ENCODE assay signal across 23 cellular contexts in genomic region chr10:34281661-34282060, GRCh38.
DNase-seq lines count a peak whose midpoint lies in the region; ATAC-seq and TF ChIP-seq lines count a peak whose summit lies in the region.
"Had no signal": no experiment of that assay in that cellular context is flagged by ENCODE, and none has a peak within 500 bp of the region (broad histone marks: within the 10 kb centered on the region; RNA-seq: fewer than 3 reads in every experiment).

No MANE protein-coding gene starts in this region.

- H3K27ac Mint-ChIP-seq in stimulated activated naive CD8-positive, alpha-beta T cell treated with anti-CD3 and anti-CD28 coated beads, Interleukin-15, amount 100 ng/mL, for 72 hours, result peak overlapping the region; percentile 50 to 67
- H3K27ac Mint-ChIP-seq: activated CD8-positive, alpha-beta memory T cell treated with anti-CD3 and anti-CD28 coated beads, Interleukin-2, amount 10 ng/mL, durations not matched to agents 7 days and 5 days; CD4-positive, CD25-positive, alpha-beta regulatory T cell; mesothelial cell of epicardium had no signal

- H3K36me3 ChIP-seq in colonic mucosa (no peaks in the 10 kb centered on the region), sigmoid colon (no peaks in the 10 kb centered on the region), vagina (no peaks in the 10 kb centered on the region)

- DNase-seq in stimulated activated naive CD8-positive, alpha-beta T cell treated with anti-CD3 and anti-CD28 coated beads, Interleukin-15, amount 100 ng/mL, for 72 hours, result no peak
- no peak for DNase-seq in stimulated activated naive CD8-positive, alpha-beta T cell treated with anti-CD3 and anti-CD28 coated beads, Interleukin-15, Interleukin-2, amounts not matched to agents 100 U/mL and 50 U/mL, for 24 hours
- no peak for DNase-seq in colonic mucosa
- no peak for DNase-seq in sigmoid colon
- DNase-seq in vagina (ENCODE audit: extremely low spot score in 2 of 2), result no peak
- DNase-seq in activated CD4-positive, CD25-positive, alpha-beta regulatory T cell (lab: John Stamatoyannopoulos, UW), result no peak
- DNase-seq in iPS-NIHi7 (ENCODE audit: extremely low spot score), result no peak
- no peak for DNase-seq in amygdala (lab: John Stamatoyannopoulos, UW)
- DNase-seq: activated CD8-positive, alpha-beta memory T cell treated with anti-CD3 and anti-CD28 coated beads, Interleukin-2, amount 10 ng/mL, durations not matched to agents 7 days and 5 days; activated effector memory CD4-positive, alpha-beta T cell treated with anti-CD3 and anti-CD28 coated beads, Interleukin-2, amount 50 U/mL, for 16 hours; CD4-positive, CD25-positive, alpha-beta regulatory T cell; DMS 273 treated with DMSO at 0.1 percent for 48 hours; effector CD4-positive, alpha-beta T cell; GDM1; left colon; NCI-H1417 treated with DMSO at 0.1 percent for 48 hours; NCI-H524; RPMI8226; stimulated activated CD8-positive, alpha-beta memory T cell treated with anti-CD3 and anti-CD28 coated beads, Interleukin-4, amount 100 ng/mL, for 48 hours had no signal

- H3K4me1 ChIP-seq in colonic mucosa (no peaks in the 10 kb centered on the region), sigmoid colon (peaks cover 0 to 10% (median 3%) of the 10 kb centered on the region in 4 donors), vagina (peaks cover 8% of the 10 kb centered on the region)

- no peak for TF ChIP-seq POLR2A in sigmoid colon (IDR thresholded peaks at IDR 0.05)
- TF ChIP-seq POLR2A in vagina (IDR thresholded peaks at IDR 0.05), result no peak

- no peak for TF ChIP-seq EP300 in sigmoid colon (IDR thresholded peaks at IDR 0.05)

- peaks cover 29% of the 10 kb centered on the region for H3K4me1 Mint-ChIP-seq in stimulated activated naive CD8-positive, alpha-beta T cell treated with anti-CD3 and anti-CD28 coated beads, Interleukin-15, amount 100 ng/mL, for 72 hours
- H3K4me1 Mint-ChIP-seq: CD4-positive, CD25-positive, alpha-beta regulatory T cell had no signal

- no peak for ATAC-seq in stimulated activated naive CD8-positive, alpha-beta T cell treated with anti-CD3 and anti-CD28 coated beads, Interleukin-15, amount 100 ng/mL, for 72 hours
- no peak for ATAC-seq in stimulated activated naive CD8-positive, alpha-beta T cell treated with anti-CD3 and anti-CD28 coated beads, Interleukin-15, Interleukin-2, amounts not matched to agents 100 U/mL and 50 U/mL, for 24 hours
- ATAC-seq: activated CD4-positive, CD25-positive, alpha-beta regulatory T cell treated with anti-CD3 and anti-CD28 coated beads, Interleukin-2, amount 50 U/mL, for 24 hours; activated CD8-positive, alpha-beta memory T cell treated with anti-CD3 and anti-CD28 coated beads, Interleukin-2, amount 10 ng/mL, durations not matched to agents 7 days and 5 days; HepG2; left colon had no signal

- TF ChIP-seq CTCF in colonic mucosa (IDR thresholded peaks at IDR 0.05), result no peak
- TF ChIP-seq CTCF in sigmoid colon (IDR thresholded peaks at IDR 0.05), result no peak
- no peak for TF ChIP-seq CTCF in vagina (IDR thresholded peaks at IDR 0.05)

- H3K9ac ChIP-seq in colonic mucosa (ENCODE audit: low read depth in 2 of 2, low read length in 2 of 2), result no peak overlapping the region

- peak overlapping the region in 1 of 2 donors; percentile 25 for H3K4me3 Mint-ChIP-seq in stimulated activated naive CD8-positive, alpha-beta T cell treated with anti-CD3 and anti-CD28 coated beads, Interleukin-15, amount 100 ng/mL, for 72 hours
- H3K4me3 Mint-ChIP-seq: activated CD8-positive, alpha-beta memory T cell treated with anti-CD3 and anti-CD28 coated beads, Interleukin-2, amount 10 ng/mL, durations not matched to agents 7 days and 5 days; CD4-positive, CD25-positive, alpha-beta regulatory T cell; mesothelial cell of epicardium had no signal

- H3K4me3 ChIP-seq in colonic mucosa (no peak overlapping the region), sigmoid colon (no peak overlapping the region), vagina (no peak overlapping the region)
- H3K4me3 ChIP-seq: GM12878 had no signal

- peaks cover 14% of the 10 kb centered on the region for H3K27me3 Mint-ChIP-seq in stimulated activated naive CD8-positive, alpha-beta T cell treated with anti-CD3 and anti-CD28 coated beads, Interleukin-15, amount 100 ng/mL, for 72 hours
- H3K27me3 Mint-ChIP-seq: activated CD8-positive, alpha-beta memory T cell treated with anti-CD3 and anti-CD28 coated beads, Interleukin-2, amount 10 ng/mL, durations not matched to agents 7 days and 5 days; CD4-positive, CD25-positive, alpha-beta regulatory T cell had no signal

- H3K9me3 Mint-ChIP-seq in stimulated activated naive CD8-positive, alpha-beta T cell treated with anti-CD3 and anti-CD28 coated beads, Interleukin-15, amount 100 ng/mL, for 72 hours, result no peaks in the 10 kb centered on the region
- H3K9me3 Mint-ChIP-seq: mesothelial cell of epicardium had no signal

- intact Hi-C loops in colonic mucosa (cut with DNase I), result no loop called here
- intact Hi-C loops in sigmoid colon (cut with DNase I), result no loop called here
- intact Hi-C loops in vagina (cut with DNase I), result no loop called here

- H3K9me3 ChIP-seq in colonic mucosa (no peaks in the 10 kb centered on the region), sigmoid colon (no peaks in the 10 kb centered on the region), vagina (no peaks in the 10 kb centered on the region)

- WGBS in sigmoid colon, 2 donors, result 94 to 97% methylated on average over 1 of the region's 1 CpG

- H3K27ac ChIP-seq in colonic mucosa, result peak overlapping the region; percentile 14
- peak overlapping the region in 3 of 4 donors; percentile 18 to 51 (median 42) for H3K27ac ChIP-seq in sigmoid colon
- peak overlapping the region; percentile 35 for H3K27ac ChIP-seq in vagina

- no peaks in the 10 kb centered on the region for H3K27me3 ChIP-seq in colonic mucosa
- H3K27me3 ChIP-seq in sigmoid colon, result no peaks in the 10 kb centered on the region
- no peaks in the 10 kb centered on the region for H3K27me3 ChIP-seq in vagina
